In the genomic region with DNA sequence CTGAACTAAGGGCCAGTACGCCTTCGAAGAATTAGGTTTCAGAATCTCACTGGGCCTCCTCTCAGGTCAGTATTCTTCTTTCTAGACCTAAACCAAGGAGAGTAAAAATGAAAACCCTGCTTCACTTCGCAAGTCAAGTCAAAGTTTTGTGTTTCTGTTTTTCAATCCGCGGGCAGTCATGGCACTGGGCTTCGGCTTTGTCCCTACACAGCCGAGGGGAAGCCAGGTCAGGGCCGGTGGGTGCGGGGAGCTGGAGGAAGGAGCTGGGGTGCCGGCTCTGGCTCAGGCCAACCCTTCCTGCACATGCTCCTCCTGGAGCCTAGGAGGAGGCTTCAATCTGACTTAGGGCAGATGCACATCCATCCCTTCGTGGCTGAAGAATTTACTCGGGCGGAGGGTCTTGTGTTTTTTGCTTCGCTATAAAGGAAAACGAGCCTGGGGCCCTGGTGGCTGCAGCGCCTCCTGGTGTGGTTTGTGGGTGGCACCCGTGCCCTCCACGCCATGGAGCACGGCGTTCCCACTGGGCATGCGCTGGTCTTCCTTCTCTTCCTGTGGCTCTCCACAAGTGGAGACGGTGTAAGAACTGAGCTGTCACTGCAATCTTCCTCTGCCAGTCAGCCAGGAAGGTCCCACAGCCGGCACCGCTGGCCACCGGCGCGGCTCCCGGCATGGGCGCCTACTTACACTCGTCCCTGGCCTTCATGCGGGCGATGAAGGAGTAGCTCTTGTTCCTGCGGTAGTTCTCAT, we compare ENCODE assay signal across 1 cellular context.
TF ChIP-seq lines count a peak whose summit lies in the region.

No MANE protein-coding gene starts in this region.

TF ChIP-seq in HepG2, 621 proteins besides CTCF, POLR2A, EP300 and RAD21:
- TF ChIP-seq HNRNPL (IDR thresholded peaks at IDR 0.05; ENCODE audit: low read depth, low read length), result 0 out of 2 replicates have a peak, but pooled peaks have one; percentile 48
- peak; percentile 17; the same call in 1 of the 2 replicates for TF ChIP-seq STAG1 (CRISPR knock-in tag; IDR thresholded peaks at IDR 0.05)
- no peak for TF ChIP-seq KLF15 (CRISPR knock-in tag; IDR thresholded peaks at IDR 0.05; ENCODE audit: borderline replicate concordance)
- peak; percentile 44; the same call in 1 of the 2 replicates for TF ChIP-seq RBFOX2 (IDR thresholded peaks at IDR 0.05; ENCODE audit: low read depth, low read length)
- no peak for TF ChIP-seq ZNF891 (CRISPR knock-in tag; IDR thresholded peaks at IDR 0.05)
- no peak for TF ChIP-seq HDAC6 (IDR thresholded peaks at IDR 0.05; ENCODE audit: low read depth, low read length)
- TF ChIP-seq GATAD1 (CRISPR knock-in tag; IDR thresholded peaks at IDR 0.05), result no peak
- TF ChIP-seq, protein P1, sequence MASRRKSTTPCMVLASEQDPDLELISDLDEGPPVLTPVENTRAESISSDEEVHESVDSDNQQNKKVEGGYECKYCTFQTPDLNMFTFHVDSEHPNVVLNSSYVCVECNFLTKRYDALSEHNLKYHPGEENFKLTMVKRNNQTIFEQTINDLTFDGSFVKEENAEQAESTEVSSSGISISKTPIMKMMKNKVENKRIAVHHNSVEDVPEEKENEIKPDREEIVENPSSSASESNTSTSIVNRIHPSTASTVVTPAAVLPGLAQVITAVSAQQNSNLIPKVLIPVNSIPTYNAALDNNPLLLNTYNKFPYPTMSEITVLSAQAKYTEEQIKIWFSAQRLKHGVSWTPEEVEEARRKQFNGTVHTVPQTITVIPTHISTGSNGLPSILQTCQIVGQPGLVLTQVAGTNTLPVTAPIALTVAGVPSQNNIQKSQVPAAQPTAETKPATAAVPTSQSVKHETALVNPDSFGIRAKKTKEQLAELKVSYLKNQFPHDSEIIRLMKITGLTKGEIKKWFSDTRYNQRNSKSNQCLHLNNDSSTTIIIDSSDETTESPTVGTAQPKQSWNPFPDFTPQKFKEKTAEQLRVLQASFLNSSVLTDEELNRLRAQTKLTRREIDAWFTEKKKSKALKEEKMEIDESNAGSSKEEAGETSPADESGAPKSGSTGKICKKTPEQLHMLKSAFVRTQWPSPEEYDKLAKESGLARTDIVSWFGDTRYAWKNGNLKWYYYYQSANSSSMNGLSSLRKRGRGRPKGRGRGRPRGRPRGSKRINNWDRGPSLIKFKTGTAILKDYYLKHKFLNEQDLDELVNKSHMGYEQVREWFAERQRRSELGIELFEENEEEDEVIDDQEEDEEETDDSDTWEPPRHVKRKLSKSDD (CRISPR knock-in tag; IDR thresholded peaks at IDR 0.05; ENCODE audit: low read depth), result no peak
- TF ChIP-seq AGO2 (optimal IDR thresholded peaks at IDR 0.05; ENCODE audit: low read depth, low read length), result peak; percentile 84
- no peak for TF ChIP-seq ZNF644 (CRISPR knock-in tag; IDR thresholded peaks at IDR 0.05; ENCODE audit: low read depth)
- no peak for TF ChIP-seq CREM (IDR thresholded peaks at IDR 0.05)
- TF ChIP-seq CREM (CRISPR knock-in tag; IDR thresholded peaks at IDR 0.05), result no peak
- TF ChIP-seq ZNF441 (CRISPR knock-in tag; IDR thresholded peaks at IDR 0.05; ENCODE audit: borderline replicate concordance), result no peak
- peak; percentile 34; the same call in 1 of the 2 replicates for TF ChIP-seq POLR2G (IDR thresholded peaks at IDR 0.05; ENCODE audit: low read depth, low read length)
- TF ChIP-seq CBFB (CRISPR knock-in tag; IDR thresholded peaks at IDR 0.05), result no peak
- TF ChIP-seq, protein P2, sequence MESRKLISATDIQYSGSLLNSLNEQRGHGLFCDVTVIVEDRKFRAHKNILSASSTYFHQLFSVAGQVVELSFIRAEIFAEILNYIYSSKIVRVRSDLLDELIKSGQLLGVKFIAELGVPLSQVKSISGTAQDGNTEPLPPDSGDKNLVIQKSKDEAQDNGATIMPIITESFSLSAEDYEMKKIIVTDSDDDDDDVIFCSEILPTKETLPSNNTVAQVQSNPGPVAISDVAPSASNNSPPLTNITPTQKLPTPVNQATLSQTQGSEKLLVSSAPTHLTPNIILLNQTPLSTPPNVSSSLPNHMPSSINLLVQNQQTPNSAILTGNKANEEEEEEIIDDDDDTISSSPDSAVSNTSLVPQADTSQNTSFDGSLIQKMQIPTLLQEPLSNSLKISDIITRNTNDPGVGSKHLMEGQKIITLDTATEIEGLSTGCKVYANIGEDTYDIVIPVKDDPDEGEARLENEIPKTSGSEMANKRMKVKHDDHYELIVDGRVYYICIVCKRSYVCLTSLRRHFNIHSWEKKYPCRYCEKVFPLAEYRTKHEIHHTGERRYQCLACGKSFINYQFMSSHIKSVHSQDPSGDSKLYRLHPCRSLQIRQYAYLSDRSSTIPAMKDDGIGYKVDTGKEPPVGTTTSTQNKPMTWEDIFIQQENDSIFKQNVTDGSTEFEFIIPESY (CRISPR knock-in tag; IDR thresholded peaks at IDR 0.05), result 0 out of 2 replicates have a peak, but pooled peaks have one; percentile 17
- TF ChIP-seq ZBTB40 (IDR thresholded peaks at IDR 0.05), result no peak
- no peak for TF ChIP-seq ZBTB40 (CRISPR knock-in tag; IDR thresholded peaks at IDR 0.05)
- no peak for TF ChIP-seq SP140L (CRISPR knock-in tag; IDR thresholded peaks at IDR 0.05; ENCODE audit: borderline replicate concordance)
